In the genomic region with DNA sequence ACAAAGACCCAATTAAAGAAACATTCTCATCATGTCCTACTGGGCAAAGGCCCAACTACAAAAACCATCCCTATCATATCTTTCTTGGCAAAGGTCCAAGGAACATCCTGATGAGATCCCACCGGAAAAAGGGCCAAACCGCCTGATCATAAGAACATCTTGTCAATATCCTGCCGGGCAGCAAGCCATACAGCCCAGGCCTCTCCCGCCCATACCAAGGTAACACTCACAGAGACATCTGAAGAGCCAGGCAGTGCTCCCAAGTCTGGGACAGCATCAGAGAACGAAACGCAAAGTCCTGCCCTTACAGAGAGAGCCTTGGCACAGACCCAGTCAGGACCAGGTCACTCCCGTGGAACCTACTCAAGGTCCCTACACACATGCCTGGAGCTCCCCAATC, we compare ENCODE assay signal across 16 cellular contexts. TPM values are rescaled to one million over a fixed set of nuclear protein-coding genes. Genes with fewer than 3 reads are reported as not detected.
A peak's percentile ranks its signal among the peaks of the same experiment; 100 is the strongest.
DNase-seq lines count a peak whose midpoint lies in the region; ATAC-seq and TF ChIP-seq lines count a peak whose summit lies in the region.
"Had no signal": no experiment of that assay in that cellular context is flagged by ENCODE, and none has a peak within 500 bp of the region (broad histone marks: within the 10 kb centered on the region; RNA-seq: fewer than 3 reads in every experiment).

No MANE protein-coding gene starts in this region.

- TF ChIP-seq CTCF in progenitor cell of endocrine pancreas (IDR thresholded peaks at IDR 0.05; ENCODE audit: unreplicated experiment) (no peak), Peyer's patch (IDR thresholded peaks at IDR 0.05) (no peak)

- peaks cover 0 to 8% (median 3%) of the 10 kb centered on the region in 4 donors for H3K4me1 ChIP-seq in Peyer's patch
- H3K4me1 ChIP-seq: foreskin keratinocyte had no signal

- H3K36me3 Mint-ChIP-seq in T-cell (peaks cover 17% of the 10 kb centered on the region), progenitor cell of endocrine pancreas (ENCODE audit: insufficient read depth) (peaks cover 7% of the 10 kb centered on the region)

- DNase-seq in NCI-H2029 (lab: John Stamatoyannopoulos, UW) (peak; percentile 47), NCI-H2029 treated with DMSO at 0.1 percent for 48 hours (lab: John Stamatoyannopoulos, UW) (no peak), T-cell (no peak), left cardiac atrium (peak; percentile 41), progenitor cell of endocrine pancreas (ENCODE audit: low spot score, unreplicated experiment) (no peak), Peyer's patch (no peak), activated gamma-delta T cell treated with Interleukin-2 at 50 U/mL for 16 hours (no peak)
- DNase-seq: 8988T, COR-L47, foreskin keratinocyte, islet precursor cell, MV-4-11, NCI-H345, PC-3, small intestine had no signal

- ATAC-seq in T-cell (replicated peaks in 1 of 4) (no peak), left cardiac atrium (no peak), GM18870 (IDR thresholded peaks at IDR 0.05; ENCODE audit: unreplicated experiment) (no peak)
- ATAC-seq: foreskin keratinocyte, PC-3 had no signal

- H3K27ac Mint-ChIP-seq in T-cell = no peak overlapping the region
- H3K27ac Mint-ChIP-seq in progenitor cell of endocrine pancreas = peak overlapping the region; percentile 14

- H3K9me3 Mint-ChIP-seq in T-cell (peaks cover 9 to 22% (median 9%) of the 10 kb centered on the region in 3 donors), progenitor cell of endocrine pancreas (ENCODE audit: low read depth) (no peaks in the 10 kb centered on the region)

- no peaks in the 10 kb centered on the region for H3K36me3 ChIP-seq in Peyer's patch

- no peaks in the 10 kb centered on the region for H3K27me3 ChIP-seq in Peyer's patch
- H3K27me3 ChIP-seq: foreskin keratinocyte had no signal

- peaks cover 0 to 10% (median 2%) of the 10 kb centered on the region in 4 donors for H3K9me3 ChIP-seq in Peyer's patch

- H3K4me3 ChIP-seq in Peyer's patch = no peak overlapping the region

- H3K4me1 Mint-ChIP-seq in T-cell = peaks cover 14 to 22% (median 20%) of the 10 kb centered on the region in 3 donors
- H3K4me1 Mint-ChIP-seq in progenitor cell of endocrine pancreas (ENCODE audit: low read depth) = peaks cover 11% of the 10 kb centered on the region

- intact Hi-C loops in left cardiac atrium (cut with DNase I) = loop anchor here in 1 of 2 donors (5.0 kb wide), 1 partner anchor 327 kb away; the partner anchor contains the start of gene ZNF665

- H3K27me3 Mint-ChIP-seq in T-cell (no peaks in the 10 kb centered on the region), progenitor cell of endocrine pancreas (no peaks in the 10 kb centered on the region)

- CTCF ChIA-PET in T-cell (lab: Charles Lee) = no interaction called here

- POLR2A ChIA-PET in T-cell (lab: Charles Lee) = no interaction called here

- H3K4me3 Mint-ChIP-seq in T-cell (peak overlapping the region; percentile 28 to 41 (median 29)), progenitor cell of endocrine pancreas (ENCODE audit: low read depth) (peak overlapping the region; percentile 31)

- no peak for TF ChIP-seq POLR2A in Peyer's patch (IDR thresholded peaks at IDR 0.05)

- H3K27ac ChIP-seq in Peyer's patch = no peak overlapping the region
- H3K27ac ChIP-seq: foreskin keratinocyte had no signal

RNA-seq across cellular contexts. Expression of gene ZNF331, which starts 18.5 kb away (rescaled TPM):
- total RNA-seq in T-cell (100 to 1,000 TPM in 2 of 5 donors, 10 to 100 TPM in 3; 35.9 to 455 (median 48.5) TPM), left cardiac atrium (10 to 100 TPM; 10.4 to 36.1 TPM), progenitor cell of endocrine pancreas (29.0 and 29.9 TPM in 2 replicates), Peyer's patch (10 to 100 TPM in 3 of 4 donors, 1 to 10 TPM in 1; 6.8 to 35.5 (median 11.9) TPM)

RNA-seq across cellular contexts. Expression of gene ZNF813, which starts 51.9 kb away (rescaled TPM):
- 1 to 10 TPM; 4.4 to 7.6 (median 6.6) TPM for total RNA-seq in T-cell
- total RNA-seq in left cardiac atrium = 1 to 10 TPM; 1.5 TPM
- 16.0 and 16.6 TPM in 2 replicates for total RNA-seq in progenitor cell of endocrine pancreas
- 10 to 100 TPM in 1 of 4 donors, 1 to 10 TPM in 3; 3.0 to 27.2 (median 5.8) TPM for total RNA-seq in Peyer's patch

Comparison
In these comparisons a context has a peak if more than half of its experiments do, and no peak if none do; other contexts are left out.
1. DNase-seq: peak in NCI-H2029 (single experiment) and left cardiac atrium (single experiment); none in NCI-H2029 treated with DMSO at 0.1 percent for 48 hours (single experiment), T-cell (0 of 34), progenitor cell of endocrine pancreas (single experiment), Peyer's patch (0 of 3) and activated gamma-delta T cell treated with Interleukin-2 at 50 U/mL for 16 hours (single experiment).